ENCODE assay signal across 24 cellular contexts in genomic region chr11:117256573-117256972, GRCh38. TPM values are rescaled to one million over a fixed set of nuclear protein-coding genes. Genes with fewer than 3 reads are reported as not detected.
DNase-seq lines count a peak whose midpoint lies in the region; ATAC-seq and TF ChIP-seq lines count a peak whose summit lies in the region.
"Had no signal": no experiment of that assay in that cellular context is flagged by ENCODE, and none has a peak within 500 bp of the region (broad histone marks: within the 10 kb centered on the region; RNA-seq: fewer than 3 reads in every experiment).

No MANE protein-coding gene starts in this region.

- H3K4me3 ChIP-seq in GM23248 (no peak overlapping the region), esophagus squamous epithelium (no peak overlapping the region), osteoblast (ENCODE audit: insufficient read depth, low read length) (no peak overlapping the region)
- H3K4me3 ChIP-seq: hepatocyte, lung had no signal

- H3K4me1 Mint-ChIP-seq in T-helper 17 cell, result peaks cover 14% of the 10 kb centered on the region
- H3K4me1 Mint-ChIP-seq: activated B cell treated with CpG ODN at 0.5 μM for 24 hours, brain had no signal

- H3K9me2 ChIP-seq in GM23248 (ENCODE audit: insufficient read depth), result no peaks in the 10 kb centered on the region

- no peak overlapping the region for H3K4me2 ChIP-seq in GM23248 (ENCODE audit: unreplicated experiment)
- no peak overlapping the region for H3K4me2 ChIP-seq in osteoblast (ENCODE audit: insufficient read depth, low read length)
- H3K4me2 ChIP-seq: hepatocyte had no signal

- H2AFZ ChIP-seq in GM23248 (no peak overlapping the region), osteoblast (ENCODE audit: low read length) (no peak overlapping the region)
- H2AFZ ChIP-seq: hepatocyte had no signal

- no peak overlapping the region for H3K4me3 Mint-ChIP-seq in T-helper 17 cell
- H3K4me3 Mint-ChIP-seq: activated B cell treated with CpG ODN at 0.5 μM for 24 hours; activated CD8-positive, alpha-beta T cell treated with anti-CD3 and anti-CD28 coated beads for 36 hours; activated T-cell treated with anti-CD3 and anti-CD28 coated beads, Interleukin-2, amount 50 U/mL, for 24 hours; brain; naive B cell; type B pancreatic cell had no signal

- peaks cover 23% of the 10 kb centered on the region for H3F3A ChIP-seq in GM23248 (ENCODE audit: insufficient read depth)

- H3K79me2 ChIP-seq in GM23248 (ENCODE audit: insufficient read depth) (no peaks in the 10 kb centered on the region), osteoblast (ENCODE audit: insufficient read depth, low read length) (no peaks in the 10 kb centered on the region)

- no peaks in the 10 kb centered on the region for H3K27me3 Mint-ChIP-seq in T-helper 17 cell
- H3K27me3 Mint-ChIP-seq: activated B cell treated with CpG ODN at 0.5 μM for 24 hours; activated CD8-positive, alpha-beta T cell treated with anti-CD3 and anti-CD28 coated beads for 36 hours; activated T-cell treated with anti-CD3 and anti-CD28 coated beads, Interleukin-2, amount 50 U/mL, for 24 hours; brain; naive B cell; type B pancreatic cell had no signal

- 42 to 50% methylated on average over 2 of the region's 2 CpGs for WGBS in GM23248 (ENCODE audit: low coverage in 1 of 2, low lambda C conversion rate in 2 of 2, missing lambda C conversion rate in 2 of 2), 2 experiments
- 50 to 70% methylated on average over 2 of the region's 2 CpGs for WGBS in esophagus squamous epithelium, 2 donors

- H3K27ac Mint-ChIP-seq in T-helper 17 cell, result peak overlapping the region; percentile 27
- H3K27ac Mint-ChIP-seq: activated B cell treated with CpG ODN at 0.5 μM for 24 hours; activated CD8-positive, alpha-beta T cell treated with anti-CD3 and anti-CD28 coated beads for 36 hours; activated T-cell treated with anti-CD3 and anti-CD28 coated beads, Interleukin-2, amount 50 U/mL, for 24 hours; brain; naive B cell; type B pancreatic cell had no signal

- no peak overlapping the region for H3K9ac ChIP-seq in GM23248

- H3K36me3 ChIP-seq in GM23248 (ENCODE audit: low read depth), result peaks cover 14% of the 10 kb centered on the region; the same call in 1 of the 2 replicates
- H3K36me3 ChIP-seq in esophagus squamous epithelium, result peaks cover 0 to 49% (median 11%) of the 10 kb centered on the region in 3 donors
- peaks cover 8% of the 10 kb centered on the region for H3K36me3 ChIP-seq in osteoblast (ENCODE audit: insufficient read depth, low read length)

- H3K36me3 Mint-ChIP-seq in T-helper 17 cell (ENCODE audit: low read depth), result peaks cover 15% of the 10 kb centered on the region

- H4K20me1 ChIP-seq in GM23248 (ENCODE audit: insufficient read depth) (no peaks in the 10 kb centered on the region), osteoblast (ENCODE audit: insufficient read depth, low read length) (no peaks in the 10 kb centered on the region)

- no peak for TF ChIP-seq POLR2A in esophagus squamous epithelium (IDR thresholded peaks at IDR 0.05)

- H3K4me1 ChIP-seq in GM23248 (ENCODE audit: insufficient read depth) (peaks cover 27% of the 10 kb centered on the region), esophagus squamous epithelium (peaks cover 0 to 17% (median 5%) of the 10 kb centered on the region in 3 donors), osteoblast (ENCODE audit: insufficient read depth, low read length) (peaks cover 24% of the 10 kb centered on the region)
- H3K4me1 ChIP-seq: BE2C had no signal

- ATAC-seq in T-helper 17 cell (no peak), GM21576 (IDR thresholded peaks at IDR 0.05; ENCODE audit: unreplicated experiment) (no peak), HG03565 (IDR thresholded peaks at IDR 0.05; ENCODE audit: unreplicated experiment) (no peak)
- ATAC-seq: activated CD8-positive, alpha-beta T cell treated with anti-CD3 and anti-CD28 coated beads for 36 hours; sciatic nerve had no signal

- H3K27ac ChIP-seq in GM23248, result peak overlapping the region; percentile 32; the same call in 1 of the 2 replicates
- peak overlapping the region; percentile 4 to 75 (median 60) for H3K27ac ChIP-seq in esophagus squamous epithelium
- peak overlapping the region; percentile 17 for H3K27ac ChIP-seq in osteoblast (ENCODE audit: low read depth, low read length)
- H3K27ac ChIP-seq: hepatocyte had no signal

- DNase-seq in GM23248 (peak; percentile 82), T-helper 17 cell (no peak), esophagus squamous epithelium (lab: John Stamatoyannopoulos, UW) (no peak), osteoblast (ENCODE audit: insufficient read length, low spot score, missing footprints) (peak; percentile 94), SIG-M5 (lab: John Stamatoyannopoulos, UW) (no peak)
- DNase-seq: activated B cell treated with CpG ODN at 0.5 μM for 24 hours; activated CD8-positive, alpha-beta T cell treated with anti-CD3 and anti-CD28 coated beads for 36 hours; activated naive CD4-positive, alpha-beta T cell treated with anti-CD3 and anti-CD28 coated beads, Interleukin-2, amount 50 U/mL, for 16 hours; activated T-cell treated with anti-CD3 and anti-CD28 coated beads, Interleukin-2, amount 50 U/mL, for 24 hours; BE2C; islet precursor cell; naive B cell; NCI-H146; NCI-H774; stimulated activated naive CD4-positive, alpha-beta T cell treated with Interleukin-2 at 50 U/mL for 16 hours; T-helper 2 cell had no signal

- H3K27me3 ChIP-seq in GM23248 (replicated peaks; ENCODE audit: insufficient read depth), result no peaks in the 10 kb centered on the region
- no peaks in the 10 kb centered on the region for H3K27me3 ChIP-seq in esophagus squamous epithelium
- no peaks in the 10 kb centered on the region for H3K27me3 ChIP-seq in osteoblast (ENCODE audit: insufficient read depth, low read length)
- H3K27me3 ChIP-seq: BE2C, hepatocyte had no signal

- in situ Hi-C loops in GM23248 (cut with MboI), result no loop called here

- TF ChIP-seq CTCF in esophagus squamous epithelium (IDR thresholded peaks at IDR 0.05) (no peak), osteoblast (IDR thresholded peaks at IDR 0.05; ENCODE audit: extremely low read depth, low read depth, low read length) (no peak)

- intact Hi-C loops in esophagus squamous epithelium (cut with DNase I), result no loop called here

- no peaks in the 10 kb centered on the region for H3K9me3 ChIP-seq in GM23248 (ENCODE audit: low read depth)
- no peaks in the 10 kb centered on the region for H3K9me3 ChIP-seq in T-helper 17 cell (ENCODE audit: control insufficient read depth, low read length, poor library complexity, severe bottlenecking)
- H3K9me3 ChIP-seq in esophagus squamous epithelium, result no peaks in the 10 kb centered on the region
- H3K9me3 ChIP-seq in osteoblast (ENCODE audit: low read depth, low read length), result no peaks in the 10 kb centered on the region
- H3K9me3 ChIP-seq: BE2C had no signal

RNA-seq across cellular contexts. Expression of gene RNF214, which starts 24.1 kb away (rescaled TPM):
- 5.8 and 13.9 TPM in 2 replicates for total RNA-seq in GM23248 (2014; rRNA removed; shearing (Covaris generic))
- polyA plus RNA-seq in GM23248 (2016; fragmentation: Nextera tagmentation; extraction: Ambion mirVana), result 11.3 and 12.6 TPM in 2 replicates
- total RNA-seq in T-helper 17 cell (10 to 100 TPM; 20.1 to 24.4 TPM), esophagus squamous epithelium (10 to 100 TPM in 1 of 4 donors, 1 to 10 TPM in 3; 5.0 to 10.5 (median 5.6) TPM), osteoblast (13.4 and 14.7 TPM in 2 replicates)

RNA-seq across cellular contexts. Expression of gene PCSK7, which starts 24.7 kb away (rescaled TPM):
- total RNA-seq in GM23248 (2014; rRNA removed; shearing (Covaris generic)), result 58.8 and 68.7 TPM in 2 replicates
- 29.7 and 31.6 TPM in 2 replicates for polyA plus RNA-seq in GM23248 (2016; fragmentation: Nextera tagmentation; extraction: Ambion mirVana)
- total RNA-seq in T-helper 17 cell (100 to 1,000 TPM; 312 to 355 TPM), esophagus squamous epithelium (10 to 100 TPM; 28.7 to 53.3 (median 45.0) TPM), osteoblast (44.5 and 51.9 TPM in 2 replicates)

RNA-seq across cellular contexts. Expression of gene BACE1-AS, which starts 34.6 kb away (rescaled TPM):
- 1.5 and 3.2 TPM in 2 replicates for total RNA-seq in GM23248 (2014; rRNA removed; shearing (Covaris generic))
- polyA plus RNA-seq in GM23248 (2016; fragmentation: Nextera tagmentation; extraction: Ambion mirVana), result 6.6 and 7.0 TPM in 2 replicates
- total RNA-seq in T-helper 17 cell, result 1 to 10 TPM; 4.3 to 4.5 TPM
- 1 to 10 TPM; 2.0 to 5.7 (median 3.6) TPM for total RNA-seq in esophagus squamous epithelium
- 3.5 and 4.0 TPM in 2 replicates for total RNA-seq in osteoblast

RNA-seq across cellular contexts. Expression of gene TAGLN, which starts 57.4 kb away (rescaled TPM):
- total RNA-seq in GM23248 (2014; rRNA removed; shearing (Covaris generic)), result 2,401 and 2,613 TPM in 2 replicates
- 1,454 and 1,484 TPM in 2 replicates for polyA plus RNA-seq in GM23248 (2016; fragmentation: Nextera tagmentation; extraction: Ambion mirVana)
- total RNA-seq in T-helper 17 cell (1 to 10 TPM; 8.7 to 9.6 TPM), esophagus squamous epithelium (1,000 to 10,000 TPM in 1 of 4 donors, 100 to 1,000 TPM in 2, 10 to 100 TPM in 1; 64.8 to 1,356 (median 373) TPM), osteoblast (3,614 and 3,853 TPM in 2 replicates)

RNA-seq across cellular contexts. Expression of gene BACE1, which starts 59.5 kb away (rescaled TPM):
- 40.5 and 45.8 TPM in 2 replicates for total RNA-seq in GM23248 (2014; rRNA removed; shearing (Covaris generic))
- polyA plus RNA-seq in GM23248 (2016; fragmentation: Nextera tagmentation; extraction: Ambion mirVana), result 14.4 and 15.0 TPM in 2 replicates
- total RNA-seq in T-helper 17 cell, result 1 to 10 TPM; 2.0 to 3.5 TPM
- total RNA-seq in esophagus squamous epithelium, result 10 to 100 TPM in 3 of 4 donors, 1 to 10 TPM in 1; 7.0 to 16.9 (median 13.9) TPM
- total RNA-seq in osteoblast, result 45.6 and 52.7 TPM in 2 replicates
- total RNA-seq: activated B cell treated with CpG ODN at 0.5 μM for 24 hours, OCI-LY7 had no signal

Comparison
In these comparisons a context has a peak if more than half of its experiments do, and no peak if none do; other contexts are left out.
1. DNase-seq: peak in GM23248 (single experiment) and osteoblast (single experiment); none in T-helper 17 cell (0 of 3), esophagus squamous epithelium (single experiment) and SIG-M5 (single experiment).
2. Peak in every context shown above with its lines, with median percentiles within 50 percentile points of each other: H3K27ac ChIP-seq.